Comparison of ENCODE assay signal across 1 cellular context in genomic region chr15:40412095-40412759, GRCh38.
TF ChIP-seq lines count a peak whose summit lies in the region.

No MANE protein-coding gene starts in this region.

TF ChIP-seq in HepG2, 621 proteins besides CTCF, POLR2A, EP300 and RAD21 (continues in another document):
- TF ChIP-seq MEIS1 (CRISPR knock-in tag; IDR thresholded peaks at IDR 0.05; ENCODE audit: borderline replicate concordance) (no peak), MXD1 (CRISPR knock-in tag; IDR thresholded peaks at IDR 0.05) (no peak), ZNF513 (CRISPR knock-in tag; conservative IDR thresholded peaks at IDR 0.05) (no peak), FLYWCH1 (CRISPR knock-in tag; IDR thresholded peaks at IDR 0.05) (no peak), PHF21A (CRISPR knock-in tag; IDR thresholded peaks at IDR 0.05) (no peak), FOXC1 (CRISPR knock-in tag; IDR thresholded peaks at IDR 0.05; ENCODE audit: borderline replicate concordance) (no peak), ZNF615 (CRISPR knock-in tag; IDR thresholded peaks at IDR 0.05; ENCODE audit: borderline replicate concordance) (no peak), SALL2 (CRISPR knock-in tag; IDR thresholded peaks at IDR 0.05) (no peak), BCL3 (CRISPR knock-in tag; IDR thresholded peaks at IDR 0.05) (no peak), ZNF17 (CRISPR knock-in tag; IDR thresholded peaks at IDR 0.05) (no peak), WIZ (CRISPR knock-in tag; IDR thresholded peaks at IDR 0.05) (no peak), SIX4 (CRISPR knock-in tag; IDR thresholded peaks at IDR 0.05) (no peak), MED13 (CRISPR knock-in tag; IDR thresholded peaks at IDR 0.05) (no peak), NR2F1 (CRISPR knock-in tag; IDR thresholded peaks at IDR 0.05) (peak in 1 of 2 experiments; percentile 22; a peak in 2 of 4 replicates), GMEB1 (CRISPR knock-in tag; IDR thresholded peaks at IDR 0.05; ENCODE audit: borderline replicate concordance) (no peak), ZFP36L2 (CRISPR knock-in tag; IDR thresholded peaks at IDR 0.05) (no peak), ATF3 (CRISPR knock-in tag; IDR thresholded peaks at IDR 0.05) (no peak), ZNF530 (CRISPR knock-in tag; IDR thresholded peaks at IDR 0.05; ENCODE audit: low read depth) (no peak), SYNCRIP (IDR thresholded peaks at IDR 0.05; ENCODE audit: insufficient read depth, low read depth, low read length) (no peak), SIN3B (IDR thresholded peaks at IDR 0.05; ENCODE audit: low read length) (no peak), AHR (CRISPR knock-in tag; IDR thresholded peaks at IDR 0.05) (no peak), STAG1 (CRISPR knock-in tag; IDR thresholded peaks at IDR 0.05) (no peak), ZNF20 (CRISPR knock-in tag; IDR thresholded peaks at IDR 0.05) (no peak), ISX (CRISPR knock-in tag; conservative IDR thresholded peaks at IDR 0.05) (no peak), ZNF775 (CRISPR knock-in tag; IDR thresholded peaks at IDR 0.05; ENCODE audit: borderline replicate concordance) (no peak), ZNF713 (CRISPR knock-in tag; IDR thresholded peaks at IDR 0.05) (no peak), NCOR1 (IDR thresholded peaks at IDR 0.05; ENCODE audit: borderline replicate concordance, low read length) (peak; percentile 78), NFAT5 (CRISPR knock-in tag; IDR thresholded peaks at IDR 0.05) (no peak), ZNF33B (CRISPR knock-in tag; IDR thresholded peaks at IDR 0.05) (no peak), GATAD2A (CRISPR knock-in tag; IDR thresholded peaks at IDR 0.05) (peak; percentile 87), RARG (CRISPR knock-in tag; IDR thresholded peaks at IDR 0.05; ENCODE audit: low read depth) (no peak), ZNF878 (CRISPR knock-in tag; IDR thresholded peaks at IDR 0.05) (no peak)
- TF ChIP-seq, protein P1, sequence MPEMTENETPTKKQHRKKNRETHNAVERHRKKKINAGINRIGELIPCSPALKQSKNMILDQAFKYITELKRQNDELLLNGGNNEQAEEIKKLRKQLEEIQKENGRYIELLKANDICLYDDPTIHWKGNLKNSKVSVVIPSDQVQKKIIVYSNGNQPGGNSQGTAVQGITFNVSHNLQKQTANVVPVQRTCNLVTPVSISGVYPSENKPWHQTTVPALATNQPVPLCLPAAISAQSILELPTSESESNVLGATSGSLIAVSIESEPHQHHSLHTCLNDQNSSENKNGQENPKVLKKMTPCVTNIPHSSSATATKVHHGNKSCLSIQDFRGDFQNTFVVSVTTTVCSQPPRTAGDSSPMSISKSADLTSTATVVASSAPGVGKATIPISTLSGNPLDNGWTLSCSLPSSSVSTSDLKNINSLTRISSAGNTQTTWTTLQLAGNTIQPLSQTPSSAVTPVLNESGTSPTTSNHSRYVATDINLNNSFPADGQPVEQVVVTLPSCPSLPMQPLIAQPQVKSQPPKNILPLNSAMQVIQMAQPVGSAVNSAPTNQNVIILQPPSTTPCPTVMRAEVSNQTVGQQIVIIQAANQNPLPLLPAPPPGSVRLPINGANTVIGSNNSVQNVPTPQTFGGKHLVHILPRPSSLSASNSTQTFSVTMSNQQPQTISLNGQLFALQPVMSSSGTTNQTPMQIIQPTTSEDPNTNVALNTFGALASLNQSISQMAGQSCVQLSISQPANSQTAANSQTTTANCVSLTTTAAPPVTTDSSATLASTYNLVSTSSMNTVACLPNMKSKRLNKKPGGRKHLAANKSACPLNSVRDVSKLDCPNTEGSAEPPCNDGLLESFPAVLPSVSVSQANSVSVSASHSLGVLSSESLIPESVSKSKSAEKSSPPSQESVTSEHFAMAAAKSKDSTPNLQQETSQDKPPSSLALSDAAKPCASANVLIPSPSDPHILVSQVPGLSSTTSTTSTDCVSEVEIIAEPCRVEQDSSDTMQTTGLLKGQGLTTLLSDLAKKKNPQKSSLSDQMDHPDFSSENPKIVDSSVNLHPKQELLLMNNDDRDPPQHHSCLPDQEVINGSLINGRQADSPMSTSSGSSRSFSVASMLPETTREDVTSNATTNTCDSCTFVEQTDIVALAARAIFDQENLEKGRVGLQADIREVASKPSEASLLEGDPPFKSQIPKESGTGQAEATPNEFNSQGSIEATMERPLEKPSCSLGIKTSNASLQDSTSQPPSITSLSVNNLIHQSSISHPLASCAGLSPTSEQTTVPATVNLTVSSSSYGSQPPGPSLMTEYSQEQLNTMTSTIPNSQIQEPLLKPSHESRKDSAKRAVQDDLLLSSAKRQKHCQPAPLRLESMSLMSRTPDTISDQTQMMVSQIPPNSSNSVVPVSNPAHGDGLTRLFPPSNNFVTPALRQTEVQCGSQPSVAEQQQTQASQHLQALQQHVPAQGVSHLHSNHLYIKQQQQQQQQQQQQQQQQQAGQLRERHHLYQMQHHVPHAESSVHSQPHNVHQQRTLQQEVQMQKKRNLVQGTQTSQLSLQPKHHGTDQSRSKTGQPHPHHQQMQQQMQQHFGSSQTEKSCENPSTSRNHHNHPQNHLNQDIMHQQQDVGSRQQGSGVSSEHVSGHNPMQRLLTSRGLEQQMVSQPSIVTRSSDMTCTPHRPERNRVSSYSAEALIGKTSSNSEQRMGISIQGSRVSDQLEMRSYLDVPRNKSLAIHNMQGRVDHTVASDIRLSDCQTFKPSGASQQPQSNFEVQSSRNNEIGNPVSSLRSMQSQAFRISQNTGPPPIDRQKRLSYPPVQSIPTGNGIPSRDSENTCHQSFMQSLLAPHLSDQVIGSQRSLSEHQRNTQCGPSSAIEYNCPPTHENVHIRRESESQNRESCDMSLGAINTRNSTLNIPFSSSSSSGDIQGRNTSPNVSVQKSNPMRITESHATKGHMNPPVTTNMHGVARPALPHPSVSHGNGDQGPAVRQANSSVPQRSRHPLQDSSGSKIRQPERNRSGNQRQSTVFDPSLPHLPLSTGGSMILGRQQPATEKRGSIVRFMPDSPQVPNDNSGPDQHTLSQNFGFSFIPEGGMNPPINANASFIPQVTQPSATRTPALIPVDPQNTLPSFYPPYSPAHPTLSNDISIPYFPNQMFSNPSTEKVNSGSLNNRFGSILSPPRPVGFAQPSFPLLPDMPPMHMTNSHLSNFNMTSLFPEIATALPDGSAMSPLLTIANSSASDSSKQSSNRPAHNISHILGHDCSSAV (CRISPR knock-in tag; IDR thresholded peaks at IDR 0.05; ENCODE audit: borderline replicate concordance), result no peak
- TF ChIP-seq, protein P2, sequence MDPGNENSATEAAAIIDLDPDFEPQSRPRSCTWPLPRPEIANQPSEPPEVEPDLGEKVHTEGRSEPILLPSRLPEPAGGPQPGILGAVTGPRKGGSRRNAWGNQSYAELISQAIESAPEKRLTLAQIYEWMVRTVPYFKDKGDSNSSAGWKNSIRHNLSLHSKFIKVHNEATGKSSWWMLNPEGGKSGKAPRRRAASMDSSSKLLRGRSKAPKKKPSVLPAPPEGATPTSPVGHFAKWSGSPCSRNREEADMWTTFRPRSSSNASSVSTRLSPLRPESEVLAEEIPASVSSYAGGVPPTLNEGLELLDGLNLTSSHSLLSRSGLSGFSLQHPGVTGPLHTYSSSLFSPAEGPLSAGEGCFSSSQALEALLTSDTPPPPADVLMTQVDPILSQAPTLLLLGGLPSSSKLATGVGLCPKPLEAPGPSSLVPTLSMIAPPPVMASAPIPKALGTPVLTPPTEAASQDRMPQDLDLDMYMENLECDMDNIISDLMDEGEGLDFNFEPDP (CRISPR knock-in tag; conservative IDR thresholded peaks at IDR 0.05), result no peak
- TF ChIP-seq, protein P3, sequence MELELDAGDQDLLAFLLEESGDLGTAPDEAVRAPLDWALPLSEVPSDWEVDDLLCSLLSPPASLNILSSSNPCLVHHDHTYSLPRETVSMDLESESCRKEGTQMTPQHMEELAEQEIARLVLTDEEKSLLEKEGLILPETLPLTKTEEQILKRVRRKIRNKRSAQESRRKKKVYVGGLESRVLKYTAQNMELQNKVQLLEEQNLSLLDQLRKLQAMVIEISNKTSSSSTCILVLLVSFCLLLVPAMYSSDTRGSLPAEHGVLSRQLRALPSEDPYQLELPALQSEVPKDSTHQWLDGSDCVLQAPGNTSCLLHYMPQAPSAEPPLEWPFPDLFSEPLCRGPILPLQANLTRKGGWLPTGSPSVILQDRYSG (CRISPR knock-in tag; IDR thresholded peaks at IDR 0.05), result no peak
- TF ChIP-seq, protein P4, sequence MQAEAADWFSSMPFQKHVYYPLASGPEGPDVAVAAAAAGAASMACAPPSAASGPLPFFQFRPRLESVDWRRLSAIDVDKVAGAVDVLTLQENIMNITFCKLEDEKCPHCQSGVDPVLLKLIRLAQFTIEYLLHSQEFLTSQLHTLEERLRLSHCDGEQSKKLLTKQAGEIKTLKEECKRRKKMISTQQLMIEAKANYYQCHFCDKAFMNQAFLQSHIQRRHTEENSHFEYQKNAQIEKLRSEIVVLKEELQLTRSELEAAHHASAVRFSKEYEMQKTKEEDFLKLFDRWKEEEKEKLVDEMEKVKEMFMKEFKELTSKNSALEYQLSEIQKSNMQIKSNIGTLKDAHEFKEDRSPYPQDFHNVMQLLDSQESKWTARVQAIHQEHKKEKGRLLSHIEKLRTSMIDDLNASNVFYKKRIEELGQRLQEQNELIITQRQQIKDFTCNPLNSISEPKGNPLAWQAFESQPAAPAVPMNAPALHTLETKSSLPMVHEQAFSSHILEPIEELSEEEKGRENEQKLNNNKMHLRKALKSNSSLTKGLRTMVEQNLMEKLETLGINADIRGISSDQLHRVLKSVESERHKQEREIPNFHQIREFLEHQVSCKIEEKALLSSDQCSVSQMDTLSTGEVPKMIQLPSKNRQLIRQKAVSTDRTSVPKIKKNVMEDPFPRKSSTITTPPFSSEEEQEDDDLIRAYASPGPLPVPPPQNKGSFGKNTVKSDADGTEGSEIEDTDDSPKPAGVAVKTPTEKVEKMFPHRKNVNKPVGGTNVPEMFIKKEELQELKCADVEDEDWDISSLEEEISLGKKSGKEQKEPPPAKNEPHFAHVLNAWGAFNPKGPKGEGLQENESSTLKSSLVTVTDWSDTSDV (CRISPR knock-in tag; IDR thresholded peaks at IDR 0.05), result no peak
